1 cellular context compared by ENCODE assay signal in the genomic region with DNA sequence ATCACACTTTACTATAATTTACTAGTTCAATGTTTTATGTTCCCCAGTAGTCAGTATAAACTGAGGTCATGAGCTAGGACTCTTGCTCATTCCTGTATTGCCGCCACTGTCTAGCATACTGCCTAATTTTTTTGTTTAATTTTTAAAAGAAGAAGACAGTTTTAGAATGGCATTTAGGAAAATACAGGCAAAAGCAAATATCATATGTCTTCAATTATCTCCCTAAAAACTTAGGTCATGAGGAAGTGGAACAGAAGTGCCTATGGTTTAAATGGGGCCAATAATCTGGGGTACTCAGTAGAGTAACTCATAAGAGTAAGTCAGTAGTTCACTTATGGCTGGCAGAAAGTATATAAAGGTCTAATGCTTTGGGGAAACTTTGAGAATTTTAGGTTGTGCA.
TF ChIP-seq lines count a peak whose summit lies in the region.

No MANE protein-coding gene starts in this region.

TF ChIP-seq in IMR-90, 13 proteins besides CTCF, POLR2A, EP300 and RAD21:
- TF ChIP-seq CEBPB (IDR thresholded peaks at IDR 0.05; ENCODE audit: low read depth, low read length): no peak
- no peak for TF ChIP-seq RCOR1 (IDR thresholded peaks at IDR 0.05; ENCODE audit: insufficient replicate concordance, low read length)
- TF ChIP-seq BHLHE40 (IDR thresholded peaks at IDR 0.05; ENCODE audit: low read depth, low read length): no peak
- no peak for TF ChIP-seq MAZ (IDR thresholded peaks at IDR 0.05; ENCODE audit: borderline replicate concordance, low read depth, low read length)
- TF ChIP-seq USF2 (IDR thresholded peaks at IDR 0.05; ENCODE audit: low read depth, low read length): no peak
- no peak for TF ChIP-seq CHD1 (IDR thresholded peaks at IDR 0.05; ENCODE audit: low read depth, low read length)
- TF ChIP-seq RFX5 (IDR thresholded peaks at IDR 0.05; ENCODE audit: low read depth, low read length): no peak
- TF ChIP-seq NFE2L2 (IDR thresholded peaks at IDR 0.05; ENCODE audit: low read depth, low read length): no peak
- no peak for TF ChIP-seq MXI1 (IDR thresholded peaks at IDR 0.05; ENCODE audit: borderline replicate concordance, low read depth, low read length)
- TF ChIP-seq SMC3 (IDR thresholded peaks at IDR 0.05; ENCODE audit: low read depth, low read length): no peak
- TF ChIP-seq MAFK (IDR thresholded peaks at IDR 0.05; ENCODE audit: low read depth, low read length): no peak
- no peak for TF ChIP-seq FOS (IDR thresholded peaks at IDR 0.05; ENCODE audit: low read depth, low read length)
- TF ChIP-seq ELK1 (IDR thresholded peaks at IDR 0.05; ENCODE audit: borderline replicate concordance, low read depth, low read length): no peak
